ENCODE assay signal across 18 cellular contexts in genomic region chr1:7659514-7659913, GRCh38.
A peak's percentile ranks its signal among the peaks of the same experiment; 100 is the strongest.
DNase-seq lines count a peak whose midpoint lies in the region; ATAC-seq, FAIRE-seq and TF ChIP-seq lines count a peak whose summit lies in the region.
"Had no signal": no experiment of that assay in that cellular context is flagged by ENCODE, and none has a peak within 500 bp of the region (broad histone marks: within the 10 kb centered on the region; RNA-seq: fewer than 3 reads in every experiment).

No MANE protein-coding gene starts in this region.

- no peak overlapping the region for H3K9ac ChIP-seq in BLaER1

- no peak overlapping the region for H3K4me3 ChIP-seq in BLaER1
- no peak overlapping the region for H3K4me3 ChIP-seq in NB4 (ENCODE audit: low read depth, low read length)
- no peak overlapping the region for H3K4me3 ChIP-seq in bronchial epithelial cell (ENCODE audit: low read depth, low read length)
- no peak overlapping the region for H3K4me3 ChIP-seq in left lung

- peak overlapping the region; percentile 17; the same call in 1 of the 2 replicates for H3K4me2 ChIP-seq in BLaER1

- H3K4me3 Mint-ChIP-seq in natural killer cell (no peak overlapping the region), osteocyte (ENCODE audit: unreplicated experiment) (no peak overlapping the region)
- no peak overlapping the region for H3K4me3 Mint-ChIP-seq in activated T-cell treated with anti-CD3 and anti-CD28 coated beads, Interleukin-2, amount 50 U/mL, for 4 hours
- H3K4me3 Mint-ChIP-seq: CD4-positive, alpha-beta T cell; HFFc6 had no signal

- H3K27me3 Mint-ChIP-seq in natural killer cell (ENCODE audit: low read depth in 2 of 2): no peaks in the 10 kb centered on the region
- H3K27me3 Mint-ChIP-seq in activated T-cell treated with anti-CD3 and anti-CD28 coated beads, Interleukin-2, amount 50 U/mL, for 4 hours (ENCODE audit: low read depth): no peaks in the 10 kb centered on the region
- no peaks in the 10 kb centered on the region for H3K27me3 Mint-ChIP-seq in osteocyte (ENCODE audit: unreplicated experiment)
- H3K27me3 Mint-ChIP-seq: CD4-positive, alpha-beta T cell had no signal

- no peaks in the 10 kb centered on the region for H3K36me3 Mint-ChIP-seq in natural killer cell
- no peaks in the 10 kb centered on the region for H3K36me3 Mint-ChIP-seq in activated T-cell treated with anti-CD3 and anti-CD28 coated beads, Interleukin-2, amount 50 U/mL, for 4 hours (ENCODE audit: insufficient read depth)
- no peaks in the 10 kb centered on the region for H3K36me3 Mint-ChIP-seq in osteocyte (ENCODE audit: unreplicated experiment)

- no peak overlapping the region for H3K27ac ChIP-seq in BLaER1
- H3K27ac ChIP-seq in left lung: no peak overlapping the region

- FAIRE-seq in bronchial epithelial cell (lab: Jason Lieb, UNC): peak; percentile 43
- FAIRE-seq: G401.6, HepG2, HTR-8/SVneo had no signal

- no peaks in the 10 kb centered on the region for H3K4me1 Mint-ChIP-seq in natural killer cell
- H3K4me1 Mint-ChIP-seq in activated T-cell treated with anti-CD3 and anti-CD28 coated beads, Interleukin-2, amount 50 U/mL, for 4 hours (ENCODE audit: low read depth): no peaks in the 10 kb centered on the region
- H3K4me1 Mint-ChIP-seq in osteocyte (ENCODE audit: unreplicated experiment): no peaks in the 10 kb centered on the region

- no peak for TF ChIP-seq POLR2A in NB4 (IDR thresholded peaks at IDR 0.05; ENCODE audit: extremely low read depth, insufficient read length)

- intact Hi-C loops in natural killer cell (cut with micrococcal nuclease): no loop called here
- intact Hi-C loops in left lung (cut with DNase I): no loop called here

- H3K27me3 ChIP-seq in BLaER1: no peaks in the 10 kb centered on the region
- peaks cover 2% of the 10 kb centered on the region for H3K27me3 ChIP-seq in bronchial epithelial cell (ENCODE audit: control insufficient read depth, insufficient read depth, low read length)
- no peaks in the 10 kb centered on the region for H3K27me3 ChIP-seq in left lung

- no peaks in the 10 kb centered on the region for H4K20me1 ChIP-seq in BLaER1

- H3K9me3 Mint-ChIP-seq in natural killer cell (no peaks in the 10 kb centered on the region), osteocyte (ENCODE audit: unreplicated experiment) (no peaks in the 10 kb centered on the region)
- H3K9me3 Mint-ChIP-seq in activated T-cell treated with anti-CD3 and anti-CD28 coated beads, Interleukin-2, amount 50 U/mL, for 4 hours: no peaks in the 10 kb centered on the region
- H3K9me3 Mint-ChIP-seq: CD4-positive, alpha-beta T cell; HFFc6 had no signal

- peak; percentile 53 to 95 (median 91) for ATAC-seq in natural killer cell
- ATAC-seq in left lung: no peak
- no peak for ATAC-seq in activated T-cell treated with anti-CD3 and anti-CD28 coated beads, Interleukin-2, amount 50 U/mL, for 4 hours
- no peak for ATAC-seq in HG03469 (IDR thresholded peaks at IDR 0.05; ENCODE audit: unreplicated experiment)
- ATAC-seq: HepG2 had no signal

- TF ChIP-seq CTCF in NB4 (IDR thresholded peaks at IDR 0.05; ENCODE audit: low read depth, low read length): no peak
- TF ChIP-seq CTCF in bronchial epithelial cell (IDR thresholded peaks at IDR 0.05; ENCODE audit: insufficient read depth, low read length, severe bottlenecking): no peak
- no peak for TF ChIP-seq CTCF in natural killer cell (IDR thresholded peaks at IDR 0.05)
- TF ChIP-seq CTCF in left lung (IDR thresholded peaks at IDR 0.05): no peak
- TF ChIP-seq CTCF in osteocyte (IDR thresholded peaks at IDR 0.05): no peak

- H3K9me3 ChIP-seq in BLaER1 (no peaks in the 10 kb centered on the region), left lung (no peaks in the 10 kb centered on the region)

- H3K4me1 ChIP-seq in BLaER1: peaks cover 32% of the 10 kb centered on the region
- no peaks in the 10 kb centered on the region for H3K4me1 ChIP-seq in left lung

- DNase-seq in NB4 (ENCODE audit: low read depth): peak; percentile 25
- DNase-seq in bronchial epithelial cell (ENCODE audit: low read depth): no peak
- no peak for DNase-seq in natural killer cell
- DNase-seq in left lung: no peak
- no peak for DNase-seq in activated T-cell treated with anti-CD3 and anti-CD28 coated beads, Interleukin-2, amount 50 U/mL, for 4 hours
- no peak for DNase-seq in osteocyte (ENCODE audit: extremely low spot score, unreplicated experiment)
- DNase-seq: ACHN; C1 segment of cervical spinal cord; Calu3; CD4-positive, alpha-beta T cell; DMS 273 treated with DMSO at 0.1 percent for 48 hours; HCEC 1CT; HFFc6 had no signal

- H3K27ac Mint-ChIP-seq in natural killer cell: peak overlapping the region; percentile 8 to 21
- H3K27ac Mint-ChIP-seq in osteocyte (ENCODE audit: unreplicated experiment): no peak overlapping the region
- H3K27ac Mint-ChIP-seq: CD4-positive, alpha-beta T cell; HFFc6 had no signal

- H3K36me3 ChIP-seq in BLaER1 (no peaks in the 10 kb centered on the region), bronchial epithelial cell (ENCODE audit: control insufficient read depth, insufficient read depth, low read length) (no peaks in the 10 kb centered on the region), left lung (no peaks in the 10 kb centered on the region)

Comparison
In these comparisons a context has a peak if more than half of its experiments do, and no peak if none do; other contexts are left out.
1. ATAC-seq: peak in natural killer cell (3 of 3); none in left lung (single experiment), activated T-cell treated with anti-CD3 and anti-CD28 coated beads, Interleukin-2, amount 50 U/mL, for 4 hours (0 of 2) and HG03469 (single experiment).